In genomic region chrX:47091149-47091775, GRCh38 we compare ENCODE assay signal across 12 cellular contexts. TPM values are rescaled to one million over a fixed set of nuclear protein-coding genes. Genes with fewer than 3 reads are reported as not detected.
DNase-seq lines count a peak whose midpoint lies in the region; ATAC-seq and TF ChIP-seq lines count a peak whose summit lies in the region.
"Had no signal": no experiment of that assay in that cellular context is flagged by ENCODE, and none has a peak within 500 bp of the region (broad histone marks: within the 10 kb centered on the region; RNA-seq: fewer than 3 reads in every experiment).

No MANE protein-coding gene starts in this region.

- H3K27ac ChIP-seq in HEK293 (ENCODE audit: extremely low read depth, low read depth, low read length): no peak overlapping the region
- H3K27ac ChIP-seq: WERI-Rb-1 had no signal

- H3K9me3 ChIP-seq in HEK293 (ENCODE audit: control insufficient read depth, insufficient read depth, low read depth, low read length): no peaks in the 10 kb centered on the region

- no peak for ATAC-seq in T-cell (replicated peaks in 1 of 4)
- ATAC-seq: HCT116 had no signal

- H3K4me3 ChIP-seq in HEK293 (ENCODE audit: low read depth, low read length): no peak overlapping the region

- TF ChIP-seq CTCF in HEK293 (tag by site-specific recombination; IDR thresholded peaks at IDR 0.05): no peak
- TF ChIP-seq CTCF in nephron progenitor cell (IDR thresholded peaks at IDR 0.05): no peak

- H3K9me3 Mint-ChIP-seq in T-cell: no peaks in the 10 kb centered on the region
- H3K9me3 Mint-ChIP-seq in nephron progenitor cell: peaks cover 28% of the 10 kb centered on the region
- H3K9me3 Mint-ChIP-seq: dendritic cell treated with granulocyte-macrophage colony-stimulating factor and Interleukin-4, amounts not matched to agents 40 ng/mL and 50 ng/mL, for 4 days had no signal

- H3K27ac Mint-ChIP-seq in T-cell: peak overlapping the region; percentile 5 to 87
- H3K27ac Mint-ChIP-seq in nephron progenitor cell: no peak overlapping the region
- H3K27ac Mint-ChIP-seq: dendritic cell treated with granulocyte-macrophage colony-stimulating factor and Interleukin-4, amounts not matched to agents 40 ng/mL and 50 ng/mL, for 4 days had no signal

- H3K36me3 ChIP-seq in HEK293 (ENCODE audit: control insufficient read depth in 2 of 2, insufficient read depth in 1 of 2, low read length in 2 of 2): no peaks in the 10 kb centered on the region
- H3K36me3 ChIP-seq: WERI-Rb-1 had no signal

- H3K4me3 Mint-ChIP-seq in T-cell: no peak overlapping the region
- H3K4me3 Mint-ChIP-seq in nephron progenitor cell: no peak overlapping the region
- H3K4me3 Mint-ChIP-seq: dendritic cell treated with granulocyte-macrophage colony-stimulating factor and Interleukin-4, amounts not matched to agents 40 ng/mL and 50 ng/mL, for 4 days had no signal

- H3K4me1 Mint-ChIP-seq in T-cell (peaks cover 8 to 13% (median 12%) of the 10 kb centered on the region in 3 donors), nephron progenitor cell (no peaks in the 10 kb centered on the region)

- H3K36me3 Mint-ChIP-seq in T-cell (no peaks in the 10 kb centered on the region), nephron progenitor cell (ENCODE audit: low read depth) (no peaks in the 10 kb centered on the region)

- H3K27me3 Mint-ChIP-seq in T-cell (peaks cover 0 to 3% of the 10 kb centered on the region in 2 donors), nephron progenitor cell (ENCODE audit: low read depth, poor library complexity) (peaks cover 6% of the 10 kb centered on the region)
- H3K27me3 Mint-ChIP-seq: dendritic cell treated with granulocyte-macrophage colony-stimulating factor and Interleukin-4, amounts not matched to agents 40 ng/mL and 50 ng/mL, for 4 days had no signal

- 0 out of 2 replicates have a peak, but pooled peaks cover 2% of the 10 kb centered on the region for H3K4me1 ChIP-seq in HEK293 (ENCODE audit: control insufficient read depth, insufficient read depth, low read length)

- CTCF ChIA-PET in HEK293 (lab: Yijun Ruan, JAX) (interaction anchor here (0.7 to 4.6 kb wide), 3 partner anchors 60 to 643 kb away, joined by 3 to 24 read pairs (median 3); no protein-coding TSS in a partner anchor), T-cell (lab: Charles Lee) (no interaction called here)

- POLR2A ChIA-PET in HEK293 (lab: Yijun Ruan, JAX) (no interaction called here), T-cell (lab: Charles Lee) (no interaction called here)

- DNase-seq in EH (ENCODE audit: low read depth) (peak; percentile 12), T-cell (no peak), hippocampal formation (lab: John Stamatoyannopoulos, UW) (peak; percentile 2 to 22), nephron progenitor cell (no peak), NCI-H187 (lab: John Stamatoyannopoulos, UW) (no peak), NK-92 (lab: John Stamatoyannopoulos, UW; ENCODE audit: unreplicated experiment) (no peak), GM19238 (ENCODE audit: insufficient read length, low spot score) (no peak)
- DNase-seq: NCI-H1694, WERI-Rb-1 had no signal

TF ChIP-seq in HEK293, 187 proteins besides CTCF, POLR2A, EP300 and RAD21:
- TF ChIP-seq ZNF621 (tag by site-specific recombination; IDR thresholded peaks at IDR 0.05) (no peak), ZBTB20 (tag by site-specific recombination; IDR thresholded peaks at IDR 0.05) (peak; percentile 57; the same call in 1 of the 2 replicates), KLF9 (tag by site-specific recombination; IDR thresholded peaks at IDR 0.05; ENCODE audit: low read depth) (no peak)

RNA-seq across cellular contexts. Expression of gene RGN, which starts 13.0 kb away (rescaled TPM):
- total RNA-seq in T-cell: under 1 TPM in 1 of 5 donors, not detected in 4; 0.32 TPM

RNA-seq across cellular contexts. Expression of gene NDUFB11, which starts 53.2 kb away (rescaled TPM):
- 10 to 100 TPM; 52.9 to 64.1 (median 57.8) TPM for total RNA-seq in T-cell

RNA-seq across cellular contexts. Expression of gene RBM10, which starts 53.8 kb away (rescaled TPM):
- total RNA-seq in T-cell: 10 to 100 TPM; 37.3 to 60.3 (median 55.8) TPM

Comparison
In these comparisons a context has a peak if more than half of its experiments do, and no peak if none do; other contexts are left out.
1. DNase-seq: peak in EH (single experiment) and hippocampal formation (2 of 2); none in T-cell (0 of 34), nephron progenitor cell (single experiment), NCI-H187 (0 of 2), NK-92 (single experiment) and GM19238 (single experiment).